9 cellular contexts compared by ENCODE assay signal in the genomic region with DNA sequence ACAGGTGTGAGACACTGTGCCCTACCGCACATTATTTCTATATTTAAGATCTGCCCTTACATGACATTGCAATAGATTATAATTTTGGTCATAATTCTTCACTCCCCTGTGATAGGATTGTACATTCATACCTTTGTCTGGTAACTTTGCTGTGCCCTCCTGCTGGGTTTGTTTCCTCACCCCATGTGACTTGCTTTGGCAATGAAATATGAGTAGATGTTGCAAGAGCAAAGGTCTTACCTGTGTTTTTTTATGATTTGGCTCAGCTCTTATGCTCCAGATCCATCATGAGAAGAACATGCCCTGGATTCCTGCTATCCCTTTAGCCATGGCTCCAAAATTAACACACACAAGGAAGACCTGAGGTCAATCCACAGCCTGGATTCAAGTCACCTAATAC.
"Had no signal": no experiment of that assay in that cellular context is flagged by ENCODE, and none has a peak within 500 bp of the region (broad histone marks: within the 10 kb centered on the region; RNA-seq: fewer than 3 reads in every experiment).

No MANE protein-coding gene starts in this region.

- H3K27ac Mint-ChIP-seq: type B pancreatic cell had no signal

- H3K4me3 Mint-ChIP-seq: type B pancreatic cell had no signal

- ATAC-seq: activated CD4-positive, CD25-positive, alpha-beta regulatory T cell treated with anti-CD3 and anti-CD28 coated beads, Interleukin-2, amount 50 U/mL, for 24 hours; left cardiac atrium; mucosa of descending colon; sciatic nerve had no signal

- DNase-seq: activated effector memory CD4-positive, alpha-beta T cell treated with anti-CD3 and anti-CD28 coated beads, Interleukin-2, amount 50 U/mL, for 16 hours; activated T-cell treated with anti-CD3 and anti-CD28 coated beads, Interleukin-2, amount 50 U/mL, for 1 hour; left cardiac atrium; mucosa of descending colon; stimulated activated CD4-positive, alpha-beta T cell treated with anti-CD3 and anti-CD28 coated beads, Interleukin-2, amount 100 ng/mL, for 24 hours; stimulated activated naive CD4-positive, alpha-beta T cell treated with Interleukin-2 at 50 U/mL for 16 hours had no signal

- H3K36me3 Mint-ChIP-seq: type B pancreatic cell had no signal

- H3K9me3 Mint-ChIP-seq: type B pancreatic cell had no signal

- H3K27me3 Mint-ChIP-seq: type B pancreatic cell had no signal
